In genomic region chr21:15241997-15242767, GRCh38 we compare ENCODE assay signal across 1 cellular context.
A peak's percentile ranks its signal among the peaks of the same experiment; 100 is the strongest.
TF ChIP-seq lines count a peak whose summit lies in the region.

No MANE protein-coding gene starts in this region.

TF ChIP-seq in H1, 55 proteins besides CTCF, POLR2A, EP300 and RAD21 (continued from another document):
- TF ChIP-seq HDAC6 (IDR thresholded peaks at IDR 0.05; ENCODE audit: low read depth, low read length) = no peak
- no peak for TF ChIP-seq KDM4A (IDR thresholded peaks at IDR 0.05; ENCODE audit: low read depth, low read length, severe bottlenecking)
- TF ChIP-seq RFX5 (IDR thresholded peaks at IDR 0.05; ENCODE audit: borderline replicate concordance, low read depth, low read length) = no peak
- TF ChIP-seq JUN (IDR thresholded peaks at IDR 0.05; ENCODE audit: low read depth, low read length) = no peak
- no peak for TF ChIP-seq TCF12 (IDR thresholded peaks at IDR 0.05; ENCODE audit: low read depth, low read length)
- TF ChIP-seq CREB1 (IDR thresholded peaks at IDR 0.05) = no peak
- TF ChIP-seq ATF3 (IDR thresholded peaks at IDR 0.05; ENCODE audit: insufficient read depth, low read depth, low read length) = no peak
- TF ChIP-seq CBX8 (IDR thresholded peaks at IDR 0.05; ENCODE audit: borderline replicate concordance, low read depth, low read length) = no peak
- TF ChIP-seq PHF8 (conservative IDR thresholded peaks at IDR 0.05; ENCODE audit: low read depth, low read length) = no peak
- TF ChIP-seq KDM1A (IDR thresholded peaks at IDR 0.05; ENCODE audit: borderline replicate concordance, low read length) = no peak
- TF ChIP-seq RXRA (IDR thresholded peaks at IDR 0.05; ENCODE audit: insufficient read depth, low read depth, low read length) = no peak
- no peak for TF ChIP-seq SAP30 (IDR thresholded peaks at IDR 0.05; ENCODE audit: insufficient read depth, insufficient replicate concordance, low read length)
- no peak for TF ChIP-seq YY1 (IDR thresholded peaks at IDR 0.05; ENCODE audit: low read depth, low read length)
- no peak for TF ChIP-seq KDM5A (IDR thresholded peaks at IDR 0.05; ENCODE audit: low read length)
- TF ChIP-seq NRF1 (IDR thresholded peaks at IDR 0.05; ENCODE audit: low read depth, low read length) = no peak
- TF ChIP-seq USF2 (IDR thresholded peaks at IDR 0.05; ENCODE audit: low read length) = no peak
- peak; percentile 57 for TF ChIP-seq TEAD4 (IDR thresholded peaks at IDR 0.05; ENCODE audit: low read depth, low read length)
- no peak for TF ChIP-seq SIX5 (IDR thresholded peaks at IDR 0.05; ENCODE audit: low read depth, low read length)
- TF ChIP-seq RBBP5 (IDR thresholded peaks at IDR 0.05; ENCODE audit: borderline replicate concordance, low read depth, low read length) = no peak
- no peak for TF ChIP-seq CHD1 (IDR thresholded peaks at IDR 0.05; ENCODE audit: low read depth, low read length)
- TF ChIP-seq BRCA1 (IDR thresholded peaks at IDR 0.05; ENCODE audit: low read depth, low read length) = no peak
- TF ChIP-seq TAF7 (optimal IDR thresholded peaks at IDR 0.05; ENCODE audit: borderline replicate concordance, low read depth, low read length) = peak; percentile 16
- peak; percentile 88 for TF ChIP-seq POLR2AphosphoS5 (IDR thresholded peaks at IDR 0.05; ENCODE audit: low read depth, low read length)
- no peak for TF ChIP-seq ATF2 (IDR thresholded peaks at IDR 0.05; ENCODE audit: low read length)
- TF ChIP-seq POU5F1 (IDR thresholded peaks at IDR 0.05; ENCODE audit: low read depth, low read length) = 0 out of 2 replicates have a peak, but pooled peaks have one; percentile 32
- TF ChIP-seq BACH1 (IDR thresholded peaks at IDR 0.05; ENCODE audit: low read length) = no peak
- TF ChIP-seq CHD7 (IDR thresholded peaks at IDR 0.05; ENCODE audit: insufficient replicate concordance, low read length) = peak; percentile 87
- TF ChIP-seq CBX5 (IDR thresholded peaks at IDR 0.05; ENCODE audit: low read depth, low read length) = no peak
- peak; percentile 40; the same call in 1 of the 2 replicates for TF ChIP-seq SP1 (IDR thresholded peaks at IDR 0.05; ENCODE audit: low read depth, low read length)
- TF ChIP-seq RNF2 (IDR thresholded peaks at IDR 0.05; ENCODE audit: borderline replicate concordance, low read depth, low read length, missing control alignments, poor library complexity, severe bottlenecking) = no peak
